9 cellular contexts compared by ENCODE assay signal in genomic region chr16:30555848-30556473, GRCh38. TPM values are rescaled to one million over a fixed set of nuclear protein-coding genes. Genes with fewer than 3 reads are reported as not detected.
DNase-seq lines count a peak whose midpoint lies in the region; ATAC-seq and TF ChIP-seq lines count a peak whose summit lies in the region.
"Had no signal": no experiment of that assay in that cellular context is flagged by ENCODE, and none has a peak within 500 bp of the region (broad histone marks: within the 10 kb centered on the region; RNA-seq: fewer than 3 reads in every experiment).

No MANE protein-coding gene starts in this region.

- no peaks in the 10 kb centered on the region for H3K27me3 ChIP-seq in CD4-positive, alpha-beta memory T cell (ENCODE audit: insufficient read depth, low read length)
- H3K27me3 ChIP-seq in H9 (ENCODE audit: insufficient read depth, low read length): no peaks in the 10 kb centered on the region

- no peak overlapping the region for H2BK5ac ChIP-seq in H9 (ENCODE audit: insufficient read length, low read length)

- H3K4me3 Mint-ChIP-seq in CD4-positive, alpha-beta memory T cell: peak overlapping the region; percentile 59 to 94 (median 90)
- peak overlapping the region; percentile 48 to 86 for H3K4me3 Mint-ChIP-seq in H9
- H3K4me3 Mint-ChIP-seq in activated naive CD8-positive, alpha-beta T cell treated with anti-CD3 and anti-CD28 coated beads, Interleukin-2, amount 50 U/mL, for 24 hours: peak overlapping the region; percentile 87
- H3K4me3 Mint-ChIP-seq in neural crest cell: peak overlapping the region; percentile 96

- H2BK120ac ChIP-seq in H9 (ENCODE audit: low read depth, low read length, poor library complexity, severe bottlenecking): no peak overlapping the region

- no peak for DNase-seq in CD4-positive, alpha-beta memory T cell
- DNase-seq in H9: no peak
- no peak for DNase-seq in activated naive CD8-positive, alpha-beta T cell treated with anti-CD3 and anti-CD28 coated beads, Interleukin-2, amount 50 U/mL, for 24 hours
- DNase-seq in neural crest cell (ENCODE audit: low read depth, low spot score): no peak
- DNase-seq in GOT3 (lab: John Stamatoyannopoulos, UW): no peak
- no peak for DNase-seq in effector CD4-positive, alpha-beta T cell
- DNase-seq: DMS53, kidney had no signal

- peak overlapping the region; percentile 61 to 96 (median 89) for H3K27ac Mint-ChIP-seq in CD4-positive, alpha-beta memory T cell
- H3K27ac Mint-ChIP-seq in H9: peak overlapping the region in 1 of 3 experiments; percentile 80; a peak in 2 of 7 replicates
- H3K27ac Mint-ChIP-seq in activated naive CD8-positive, alpha-beta T cell treated with anti-CD3 and anti-CD28 coated beads, Interleukin-2, amount 50 U/mL, for 24 hours: peak overlapping the region; percentile 91
- peak overlapping the region; percentile 67 for H3K27ac Mint-ChIP-seq in neural crest cell (ENCODE audit: unreplicated experiment)

- H3K23me2 ChIP-seq in H9 (ENCODE audit: insufficient read length, low read depth, low read length, poor library complexity, severe bottlenecking): peaks cover 4% of the 10 kb centered on the region

- CTCF ChIA-PET in CD4-positive, alpha-beta memory T cell (lab: Charles Lee; ENCODE audit: partially characterized antibody): no interaction called here

- no peaks in the 10 kb centered on the region for H3K27me3 Mint-ChIP-seq in CD4-positive, alpha-beta memory T cell
- H3K27me3 Mint-ChIP-seq in H9 (ENCODE audit: low read depth): no peaks in the 10 kb centered on the region
- peaks cover under 1% of the 10 kb centered on the region for H3K27me3 Mint-ChIP-seq in activated naive CD8-positive, alpha-beta T cell treated with anti-CD3 and anti-CD28 coated beads, Interleukin-2, amount 50 U/mL, for 24 hours
- H3K27me3 Mint-ChIP-seq in neural crest cell (ENCODE audit: low read depth): no peaks in the 10 kb centered on the region

- no peak overlapping the region for H3K4me2 ChIP-seq in H9 (ENCODE audit: insufficient read depth, insufficient read length, low read length)

- TF ChIP-seq CTCF in H9 (conservative IDR thresholded peaks at IDR 0.05) (no peak), neural crest cell (conservative IDR thresholded peaks at IDR 0.05) (no peak)

- H2BK12ac ChIP-seq in H9 (ENCODE audit: insufficient read length, low read depth, low read length): no peak overlapping the region

- peaks cover 22% of the 10 kb centered on the region for H3K36me3 ChIP-seq in CD4-positive, alpha-beta memory T cell (ENCODE audit: insufficient read depth, low read length)

- no peak overlapping the region for H3K14ac ChIP-seq in H9 (ENCODE audit: insufficient read depth, low read length)

- POLR2A ChIA-PET in CD4-positive, alpha-beta memory T cell (lab: Charles Lee; ENCODE audit: partially characterized antibody): interaction anchor here (7.2 to 13.9 kb wide), 2 partner anchors 15 to 24 kb away, joined by 188 to 457 read pairs; partner anchors contain the start of genes ZNF688 and ZNF747

- H3K4me1 ChIP-seq in CD4-positive, alpha-beta memory T cell (ENCODE audit: insufficient read depth, low read length): peaks cover 65% of the 10 kb centered on the region
- no peaks in the 10 kb centered on the region; the same call in 1 of the 2 replicates for H3K4me1 ChIP-seq in H9 (ENCODE audit: insufficient read depth, low read length)

- H3K9me3 Mint-ChIP-seq in CD4-positive, alpha-beta memory T cell: peaks cover 0 to 2% (median 0%) of the 10 kb centered on the region in 8 donors
- H3K9me3 Mint-ChIP-seq in H9: no peaks in the 10 kb centered on the region
- H3K9me3 Mint-ChIP-seq in activated naive CD8-positive, alpha-beta T cell treated with anti-CD3 and anti-CD28 coated beads, Interleukin-2, amount 50 U/mL, for 24 hours: no peaks in the 10 kb centered on the region
- no peaks in the 10 kb centered on the region for H3K9me3 Mint-ChIP-seq in neural crest cell

- H2BK20ac ChIP-seq in H9 (ENCODE audit: low read depth, low read length, poor library complexity, severe bottlenecking): no peak overlapping the region

- no peaks in the 10 kb centered on the region for H3K79me2 ChIP-seq in H9 (ENCODE audit: insufficient read depth, low read length)

- no peak overlapping the region for H3K4ac ChIP-seq in H9 (ENCODE audit: low read depth, low read length)

- no peak overlapping the region for H3K23ac ChIP-seq in H9 (ENCODE audit: insufficient read length, low read depth, low read length)

- no peak overlapping the region for H3K18ac ChIP-seq in H9 (ENCODE audit: insufficient read length, low read depth, low read length)

- no peak overlapping the region for H3T11ph ChIP-seq in H9 (ENCODE audit: low read length)

- H4K91ac ChIP-seq in H9 (ENCODE audit: insufficient read length, low read depth, low read length): no peak overlapping the region

- no peak overlapping the region for H3K9ac ChIP-seq in H9 (ENCODE audit: extremely low read depth, insufficient read length, low read length)

- no peak overlapping the region for H4K8ac ChIP-seq in H9 (replicated peaks; ENCODE audit: insufficient read length, low read depth, low read length)

- no peaks in the 10 kb centered on the region for H3K9me3 ChIP-seq in CD4-positive, alpha-beta memory T cell (ENCODE audit: control insufficient read depth in 1 of 2, low read length in 2 of 2)
- no peaks in the 10 kb centered on the region for H3K9me3 ChIP-seq in H9 (ENCODE audit: control insufficient read depth, low read depth, low read length)

- H2AK5ac ChIP-seq in H9 (ENCODE audit: insufficient read length, low read length): no peak overlapping the region

- no peak overlapping the region for H2AFZ ChIP-seq in H9 (ENCODE audit: low read length)

- intact Hi-C loops in CD4-positive, alpha-beta memory T cell (cut with micrococcal nuclease): no loop called here

- no peak overlapping the region for H3K4me3 ChIP-seq in CD4-positive, alpha-beta memory T cell (ENCODE audit: low read length in 2 of 2)

- peaks cover 28 to 70% (median 48%) of the 10 kb centered on the region in 4 donors for H3K4me1 Mint-ChIP-seq in CD4-positive, alpha-beta memory T cell
- H3K4me1 Mint-ChIP-seq in H9 (peaks cover 14 to 26% of the 10 kb centered on the region in 2 experiments), neural crest cell (peaks cover 34% of the 10 kb centered on the region)
- H3K4me1 Mint-ChIP-seq in activated naive CD8-positive, alpha-beta T cell treated with anti-CD3 and anti-CD28 coated beads, Interleukin-2, amount 50 U/mL, for 24 hours: peaks cover 57% of the 10 kb centered on the region

- H4K20me1 ChIP-seq in H9 (ENCODE audit: control insufficient read depth, insufficient read depth, insufficient read length): no peaks in the 10 kb centered on the region

- H3K79me1 ChIP-seq in H9 (ENCODE audit: insufficient read depth, low read depth, low read length, poor library complexity, severe bottlenecking): no peaks in the 10 kb centered on the region

- H3K27ac ChIP-seq in CD4-positive, alpha-beta memory T cell (ENCODE audit: low read depth, low read length): no peak overlapping the region
- no peak overlapping the region for H3K27ac ChIP-seq in H9 (ENCODE audit: insufficient read length, low read depth, low read length)

- H4K5ac ChIP-seq in H9 (ENCODE audit: insufficient read length, low read depth, low read length): no peak overlapping the region

- H3K56ac ChIP-seq in H9 (ENCODE audit: insufficient read length, low read depth, low read length): no peak overlapping the region

- WGBS in H9 (ENCODE audit: extremely low coverage, insufficient read length, low lambda C conversion rate): no CpG with 5 or more reads among the region's 24 CpGs

- H2BK15ac ChIP-seq in H9 (ENCODE audit: low read depth, low read length): no peak overlapping the region

- ATAC-seq in activated naive CD8-positive, alpha-beta T cell treated with anti-CD3 and anti-CD28 coated beads, Interleukin-2, amount 50 U/mL, for 24 hours: no peak
- no peak for ATAC-seq in GM18511 (IDR thresholded peaks at IDR 0.05; ENCODE audit: unreplicated experiment)

- H3K36me3 Mint-ChIP-seq in CD4-positive, alpha-beta memory T cell: peaks cover 20 to 25% of the 10 kb centered on the region in 2 donors
- H3K36me3 Mint-ChIP-seq in H9 (ENCODE audit: insufficient read depth in 1 of 3, low read depth in 3 of 3) (peaks cover 5 to 32% (median 28%) of the 10 kb centered on the region in 3 experiments), neural crest cell (ENCODE audit: low read depth) (peaks cover 15% of the 10 kb centered on the region)
- H3K36me3 Mint-ChIP-seq in activated naive CD8-positive, alpha-beta T cell treated with anti-CD3 and anti-CD28 coated beads, Interleukin-2, amount 50 U/mL, for 24 hours (ENCODE audit: low read depth): peaks cover 26% of the 10 kb centered on the region

RNA-seq across cellular contexts. Expression of gene ZNF764, which starts 2.2 kb away (rescaled TPM):
- total RNA-seq in CD4-positive, alpha-beta memory T cell: 10 to 100 TPM; 28.9 to 29.3 TPM
- 1 to 10 TPM; 4.2 to 8.8 TPM for polyA plus RNA-seq in CD4-positive, alpha-beta memory T cell
- 11.2 and 11.4 TPM in 2 replicates for total RNA-seq in H9 (2021)
- total RNA-seq in neural crest cell: 20.7 and 22.3 TPM in 2 replicates

RNA-seq across cellular contexts. Expression of gene ZNF688, which starts 15.6 kb away (rescaled TPM):
- 10 to 100 TPM; 21.4 to 22.7 TPM for total RNA-seq in CD4-positive, alpha-beta memory T cell
- 10 to 100 TPM; 31.7 to 33.8 TPM for polyA plus RNA-seq in CD4-positive, alpha-beta memory T cell
- total RNA-seq in H9 (2021): 4.3 and 4.5 TPM in 2 replicates
- 13.4 and 14.3 TPM in 2 replicates for total RNA-seq in neural crest cell

RNA-seq across cellular contexts. Expression of gene ZNF747, which starts 21.3 kb away (rescaled TPM):
- 10 to 100 TPM; 15.7 to 17.8 TPM for total RNA-seq in CD4-positive, alpha-beta memory T cell
- polyA plus RNA-seq in CD4-positive, alpha-beta memory T cell: 1 to 10 TPM; 7.8 to 8.8 TPM
- 17.5 and 18.4 TPM in 2 replicates for total RNA-seq in H9 (2021)
- total RNA-seq in neural crest cell: 10.5 and 11.3 TPM in 2 replicates

RNA-seq across cellular contexts. Expression of gene ZNF785, which starts 29.5 kb away (rescaled TPM):
- total RNA-seq in CD4-positive, alpha-beta memory T cell: 10 to 100 TPM; 33.4 to 34.2 TPM
- 1 to 10 TPM; 1.7 to 3.4 TPM for polyA plus RNA-seq in CD4-positive, alpha-beta memory T cell
- total RNA-seq in H9 (2021) (17.0 and 18.8 TPM in 2 replicates), neural crest cell (37.6 and 38.3 TPM in 2 replicates)

RNA-seq across cellular contexts. Expression of gene ZNF768, which starts 29.6 kb away (rescaled TPM):
- total RNA-seq in CD4-positive, alpha-beta memory T cell: 1 to 10 TPM; 5.8 to 6.1 TPM
- polyA plus RNA-seq in CD4-positive, alpha-beta memory T cell: 1 to 10 TPM in 1 of 2 donors, under 1 TPM in 1; 0.69 to 1.7 TPM
- total RNA-seq in H9 (2021) (39.0 and 40.0 TPM in 2 replicates), neural crest cell (64.0 and 68.5 TPM in 2 replicates)
